12 cellular contexts compared by ENCODE assay signal in the genomic region with DNA sequence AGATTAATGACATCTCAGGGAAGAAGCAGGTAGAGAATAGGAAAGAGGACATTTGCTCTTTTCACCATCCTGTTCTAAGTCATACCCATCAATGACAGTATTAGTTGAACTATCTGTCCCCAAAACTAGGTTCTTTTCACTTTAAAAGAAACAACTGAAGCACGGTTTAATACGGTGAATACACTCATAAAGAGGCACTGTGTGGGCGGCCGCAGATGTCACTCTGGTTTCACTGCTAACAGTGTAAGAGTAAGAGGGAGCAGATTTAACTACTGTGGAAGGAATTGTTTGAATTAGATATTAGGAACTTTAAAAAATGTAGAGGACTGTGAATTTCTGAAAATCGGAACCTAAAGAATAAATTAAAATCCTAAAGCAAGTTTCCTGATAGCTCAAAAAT. TPM values are rescaled to one million over a fixed set of nuclear protein-coding genes. Genes with fewer than 3 reads are reported as not detected.
DNase-seq lines count a peak whose midpoint lies in the region; ATAC-seq and TF ChIP-seq lines count a peak whose summit lies in the region.
"Had no signal": no experiment of that assay in that cellular context is flagged by ENCODE, and none has a peak within 500 bp of the region (broad histone marks: within the 10 kb centered on the region; RNA-seq: fewer than 3 reads in every experiment).

No MANE protein-coding gene starts in this region.

- WGBS in hepatocyte (ENCODE audit: low lambda C conversion rate, missing lambda C conversion rate), result 74% methylated on average over 5 of the region's 5 CpGs

- no peak overlapping the region for H3K27ac ChIP-seq in osteoblast (ENCODE audit: low read depth, low read length)
- no peak overlapping the region for H3K27ac ChIP-seq in hepatocyte
- H3K27ac ChIP-seq: spleen had no signal

- H3K36me3 ChIP-seq in osteoblast (ENCODE audit: insufficient read depth, low read length) (no peaks in the 10 kb centered on the region), hepatocyte (replicated peaks; ENCODE audit: insufficient read depth, low read depth) (no peaks in the 10 kb centered on the region)
- H3K36me3 ChIP-seq: spleen had no signal

- H4K20me1 ChIP-seq in osteoblast (ENCODE audit: insufficient read depth, low read length), result no peaks in the 10 kb centered on the region
- H4K20me1 ChIP-seq in hepatocyte (ENCODE audit: insufficient read depth, poor library complexity, severe bottlenecking), result no peaks in the 10 kb centered on the region

- no peaks in the 10 kb centered on the region for H3K79me2 ChIP-seq in osteoblast (ENCODE audit: insufficient read depth, low read length)
- H3K79me2 ChIP-seq in hepatocyte, result no peaks in the 10 kb centered on the region

- DNase-seq in GM12865 (ENCODE audit: low read depth), result peak; percentile 40
- peak; percentile 46 for DNase-seq in GM20000 (ENCODE audit: low spot score)
- no peak for DNase-seq in osteoblast (ENCODE audit: insufficient read length, low spot score, missing footprints)
- DNase-seq in NCI-H1105 (lab: John Stamatoyannopoulos, UW), result no peak
- DNase-seq in occipital lobe (lab: John Stamatoyannopoulos, UW), result no peak
- no peak for DNase-seq in hepatocyte (ENCODE audit: low spot score)
- DNase-seq in OCI-M2 (lab: John Stamatoyannopoulos, UW; ENCODE audit: unreplicated experiment), result no peak
- DNase-seq: CD4-positive, alpha-beta memory T cell; NCI-H526; spleen had no signal

- ATAC-seq in HG03442 (IDR thresholded peaks at IDR 0.05; ENCODE audit: unreplicated experiment), result peak; percentile 98

- no peak overlapping the region for H3K4me3 ChIP-seq in GM12865 (ENCODE audit: low read depth, low read length)
- no peak overlapping the region for H3K4me3 ChIP-seq in osteoblast (ENCODE audit: insufficient read depth, low read length)
- H3K4me3 ChIP-seq in hepatocyte, result no peak overlapping the region
- H3K4me3 ChIP-seq: spleen had no signal

- H3K9me3 ChIP-seq in osteoblast (ENCODE audit: low read depth, low read length) (no peaks in the 10 kb centered on the region), hepatocyte (ENCODE audit: low read depth) (no peaks in the 10 kb centered on the region)
- H3K9me3 ChIP-seq: spleen had no signal

- H3K4me1 ChIP-seq in osteoblast (ENCODE audit: insufficient read depth, low read length) (peaks cover 17% of the 10 kb centered on the region), hepatocyte (ENCODE audit: insufficient read depth) (no peaks in the 10 kb centered on the region)
- H3K4me1 ChIP-seq: spleen had no signal

- H2AFZ ChIP-seq in osteoblast (ENCODE audit: low read length), result no peak overlapping the region
- H2AFZ ChIP-seq in hepatocyte, result no peak overlapping the region

- no peaks in the 10 kb centered on the region for H3K9me2 ChIP-seq in hepatocyte (replicated peaks; ENCODE audit: insufficient read depth)

- H3K4me2 ChIP-seq in osteoblast (ENCODE audit: insufficient read depth, low read length) (peak overlapping the region; percentile 66), hepatocyte (no peak overlapping the region)

- H3K27me3 ChIP-seq in osteoblast (ENCODE audit: insufficient read depth, low read length), result no peaks in the 10 kb centered on the region
- H3K27me3 ChIP-seq in hepatocyte, result no peaks in the 10 kb centered on the region
- H3K27me3 ChIP-seq: spleen had no signal

- TF ChIP-seq CTCF in GM12865 (IDR thresholded peaks at IDR 0.05; ENCODE audit: insufficient read depth, low read depth, low read length, missing control alignments) (no peak), GM20000 (IDR thresholded peaks at IDR 0.05; ENCODE audit: extremely low read depth, missing control alignments) (no peak), osteoblast (IDR thresholded peaks at IDR 0.05; ENCODE audit: extremely low read depth, low read depth, low read length) (no peak), hepatocyte (IDR thresholded peaks at IDR 0.05; ENCODE audit: poor library complexity) (no peak)

RNA-seq across cellular contexts. Expression of a gene that starts 49.5 kb away (rescaled TPM):
- total RNA-seq in osteoblast, result not detected in 2 replicates
- total RNA-seq in occipital lobe, result not detected
- total RNA-seq in hepatocyte, result not detected in 2 replicates
- 0.04 TPM in 1 of 2 replicates, not detected in the other for polyA plus RNA-seq in hepatocyte
- total RNA-seq: CD4-positive, alpha-beta memory T cell; mesenteric fat pad had no signal
- polyA plus RNA-seq: CD4-positive, alpha-beta memory T cell had no signal

Comparison
In these comparisons a context has a peak if more than half of its experiments do, and no peak if none do; other contexts are left out.
1. DNase-seq: peak in GM12865 (single experiment) and GM20000 (single experiment); none in osteoblast (single experiment), NCI-H1105 (single experiment), occipital lobe (single experiment), hepatocyte (single experiment) and OCI-M2 (single experiment).